In genomic region chr7:139835848-139836247, GRCh38 we compare ENCODE assay signal across 2 cellular contexts. TPM values are rescaled to one million over a fixed set of nuclear protein-coding genes. Genes with fewer than 3 reads are reported as not detected.
"Had no signal": no experiment of that assay in that cellular context is flagged by ENCODE, and none has a peak within 500 bp of the region (broad histone marks: within the 10 kb centered on the region; RNA-seq: fewer than 3 reads in every experiment).

No MANE protein-coding gene starts in this region.

RNA-seq across cellular contexts. Expression of gene TBXAS1, which starts 6.8 kb away (rescaled TPM):
- total RNA-seq: GM23248, GM23338 had no signal
